In the genomic region with DNA sequence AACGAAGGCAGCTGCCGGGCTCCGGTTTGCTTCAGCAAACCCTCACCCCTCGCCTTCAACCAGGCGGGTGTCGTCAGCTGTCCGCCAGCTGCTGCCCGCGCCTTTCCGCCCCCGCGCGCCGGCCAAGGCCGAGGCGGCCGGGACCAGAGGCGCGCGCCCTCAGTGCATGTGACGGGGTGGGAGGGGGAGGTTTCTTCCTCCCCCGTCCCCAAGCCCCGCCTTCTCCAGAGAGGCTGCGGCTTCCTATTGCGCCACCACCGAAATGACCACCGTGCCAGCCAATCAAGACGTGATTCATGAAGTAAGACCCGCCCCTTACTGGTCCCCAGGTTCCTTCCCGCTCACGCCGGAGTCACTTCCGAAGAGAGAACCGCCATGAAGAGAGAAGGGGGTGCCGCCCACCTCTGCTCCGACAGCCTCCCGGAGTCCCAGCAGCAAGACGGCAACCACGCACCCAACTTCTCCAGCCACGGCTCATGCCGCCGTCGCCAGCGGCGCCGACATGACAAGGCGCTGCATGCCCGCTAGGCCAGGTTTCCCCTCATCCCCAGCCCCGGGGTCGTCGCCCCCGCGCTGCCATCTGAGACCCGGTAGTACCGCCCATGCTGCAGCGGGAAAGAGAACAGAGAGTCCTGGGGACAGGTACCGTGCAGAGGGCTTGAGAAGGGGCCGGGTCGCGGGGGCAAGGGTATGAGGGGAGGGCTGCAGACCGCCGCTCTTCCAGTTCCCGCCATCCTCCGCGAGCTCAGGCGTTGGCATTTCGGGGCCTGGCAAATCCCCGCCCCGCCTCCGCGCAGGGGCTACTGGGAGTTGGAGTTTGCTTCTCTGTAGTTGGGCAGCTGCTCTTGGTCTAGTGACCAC, we compare ENCODE assay signal across 1 cellular context.
TF ChIP-seq lines count a peak whose summit lies in the region.

A gene with protein sequence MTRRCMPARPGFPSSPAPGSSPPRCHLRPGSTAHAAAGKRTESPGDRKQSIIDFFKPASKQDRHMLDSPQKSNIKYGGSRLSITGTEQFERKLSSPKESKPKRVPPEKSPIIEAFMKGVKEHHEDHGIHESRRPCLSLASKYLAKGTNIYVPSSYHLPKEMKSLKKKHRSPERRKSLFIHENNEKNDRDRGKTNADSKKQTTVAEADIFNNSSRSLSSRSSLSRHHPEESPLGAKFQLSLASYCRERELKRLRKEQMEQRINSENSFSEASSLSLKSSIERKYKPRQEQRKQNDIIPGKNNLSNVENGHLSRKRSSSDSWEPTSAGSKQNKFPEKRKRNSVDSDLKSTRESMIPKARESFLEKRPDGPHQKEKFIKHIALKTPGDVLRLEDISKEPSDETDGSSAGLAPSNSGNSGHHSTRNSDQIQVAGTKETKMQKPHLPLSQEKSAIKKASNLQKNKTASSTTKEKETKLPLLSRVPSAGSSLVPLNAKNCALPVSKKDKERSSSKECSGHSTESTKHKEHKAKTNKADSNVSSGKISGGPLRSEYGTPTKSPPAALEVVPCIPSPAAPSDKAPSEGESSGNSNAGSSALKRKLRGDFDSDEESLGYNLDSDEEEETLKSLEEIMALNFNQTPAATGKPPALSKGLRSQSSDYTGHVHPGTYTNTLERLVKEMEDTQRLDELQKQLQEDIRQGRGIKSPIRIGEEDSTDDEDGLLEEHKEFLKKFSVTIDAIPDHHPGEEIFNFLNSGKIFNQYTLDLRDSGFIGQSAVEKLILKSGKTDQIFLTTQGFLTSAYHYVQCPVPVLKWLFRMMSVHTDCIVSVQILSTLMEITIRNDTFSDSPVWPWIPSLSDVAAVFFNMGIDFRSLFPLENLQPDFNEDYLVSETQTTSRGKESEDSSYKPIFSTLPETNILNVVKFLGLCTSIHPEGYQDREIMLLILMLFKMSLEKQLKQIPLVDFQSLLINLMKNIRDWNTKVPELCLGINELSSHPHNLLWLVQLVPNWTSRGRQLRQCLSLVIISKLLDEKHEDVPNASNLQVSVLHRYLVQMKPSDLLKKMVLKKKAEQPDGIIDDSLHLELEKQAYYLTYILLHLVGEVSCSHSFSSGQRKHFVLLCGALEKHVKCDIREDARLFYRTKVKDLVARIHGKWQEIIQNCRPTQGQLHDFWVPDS (plus strand): TSS at position 355 of the 861 bp plus-strand sequence. CDS start 148 bp downstream, at position 503.

TF ChIP-seq in HepG2, 621 proteins besides CTCF, POLR2A, EP300 and RAD21 (continued from another document and continues in another):
- TF ChIP-seq, protein P1, sequence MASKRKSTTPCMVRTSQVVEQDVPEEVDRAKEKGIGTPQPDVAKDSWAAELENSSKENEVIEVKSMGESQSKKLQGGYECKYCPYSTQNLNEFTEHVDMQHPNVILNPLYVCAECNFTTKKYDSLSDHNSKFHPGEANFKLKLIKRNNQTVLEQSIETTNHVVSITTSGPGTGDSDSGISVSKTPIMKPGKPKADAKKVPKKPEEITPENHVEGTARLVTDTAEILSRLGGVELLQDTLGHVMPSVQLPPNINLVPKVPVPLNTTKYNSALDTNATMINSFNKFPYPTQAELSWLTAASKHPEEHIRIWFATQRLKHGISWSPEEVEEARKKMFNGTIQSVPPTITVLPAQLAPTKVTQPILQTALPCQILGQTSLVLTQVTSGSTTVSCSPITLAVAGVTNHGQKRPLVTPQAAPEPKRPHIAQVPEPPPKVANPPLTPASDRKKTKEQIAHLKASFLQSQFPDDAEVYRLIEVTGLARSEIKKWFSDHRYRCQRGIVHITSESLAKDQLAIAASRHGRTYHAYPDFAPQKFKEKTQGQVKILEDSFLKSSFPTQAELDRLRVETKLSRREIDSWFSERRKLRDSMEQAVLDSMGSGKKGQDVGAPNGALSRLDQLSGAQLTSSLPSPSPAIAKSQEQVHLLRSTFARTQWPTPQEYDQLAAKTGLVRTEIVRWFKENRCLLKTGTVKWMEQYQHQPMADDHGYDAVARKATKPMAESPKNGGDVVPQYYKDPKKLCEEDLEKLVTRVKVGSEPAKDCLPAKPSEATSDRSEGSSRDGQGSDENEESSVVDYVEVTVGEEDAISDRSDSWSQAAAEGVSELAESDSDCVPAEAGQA (IDR thresholded peaks at IDR 0.05; ENCODE audit: low read depth) = 0 out of 2 replicates have a peak, but pooled peaks have one; percentile 37
- TF ChIP-seq, protein P1 (CRISPR knock-in tag; IDR thresholded peaks at IDR 0.05; ENCODE audit: borderline replicate concordance) = peak; percentile 89
- TF ChIP-seq ZNF430 (CRISPR knock-in tag; IDR thresholded peaks at IDR 0.05) (peak; percentile 97), ZNF543 (CRISPR knock-in tag; IDR thresholded peaks at IDR 0.05) (peak; percentile 43), TAF15 (IDR thresholded peaks at IDR 0.05; ENCODE audit: low read depth, low read length, poor library complexity, severe bottlenecking) (peak; percentile 69), ZNF263 (CRISPR knock-in tag; IDR thresholded peaks at IDR 0.05) (peak; percentile 29; the same call in 1 of the 2 replicates), IKZF4 (CRISPR knock-in tag; IDR thresholded peaks at IDR 0.05; ENCODE audit: borderline replicate concordance, low read depth, not compliant biosample characterization) (peak; percentile 73), ELF4 (CRISPR knock-in tag; IDR thresholded peaks at IDR 0.05; ENCODE audit: borderline replicate concordance) (no peak), GZF1 (CRISPR knock-in tag; IDR thresholded peaks at IDR 0.05) (no peak), NFE2L2 (IDR thresholded peaks at IDR 0.05; ENCODE audit: low read length) (no peak), POLR2AphosphoS5 (IDR thresholded peaks at IDR 0.05; ENCODE audit: low read depth, low read length) (peak; percentile 87), ZNF232 (CRISPR knock-in tag; IDR thresholded peaks at IDR 0.05; ENCODE audit: borderline replicate concordance) (peak; percentile 57; the same call in 1 of the 2 replicates), ZNF713 (CRISPR knock-in tag; IDR thresholded peaks at IDR 0.05) (no peak), ZNF878 (CRISPR knock-in tag; IDR thresholded peaks at IDR 0.05) (peak; percentile 67; the same call in 1 of the 2 replicates), ZNF547 (CRISPR knock-in tag; IDR thresholded peaks at IDR 0.05) (peak; percentile 85), ZNF660 (CRISPR knock-in tag; IDR thresholded peaks at IDR 0.05; ENCODE audit: borderline replicate concordance, low read depth) (no peak), STAT5B (CRISPR knock-in tag; IDR thresholded peaks at IDR 0.05) (no peak), ZSCAN25 (CRISPR knock-in tag; IDR thresholded peaks at IDR 0.05) (peak; percentile 72)
- TF ChIP-seq, protein P2, sequence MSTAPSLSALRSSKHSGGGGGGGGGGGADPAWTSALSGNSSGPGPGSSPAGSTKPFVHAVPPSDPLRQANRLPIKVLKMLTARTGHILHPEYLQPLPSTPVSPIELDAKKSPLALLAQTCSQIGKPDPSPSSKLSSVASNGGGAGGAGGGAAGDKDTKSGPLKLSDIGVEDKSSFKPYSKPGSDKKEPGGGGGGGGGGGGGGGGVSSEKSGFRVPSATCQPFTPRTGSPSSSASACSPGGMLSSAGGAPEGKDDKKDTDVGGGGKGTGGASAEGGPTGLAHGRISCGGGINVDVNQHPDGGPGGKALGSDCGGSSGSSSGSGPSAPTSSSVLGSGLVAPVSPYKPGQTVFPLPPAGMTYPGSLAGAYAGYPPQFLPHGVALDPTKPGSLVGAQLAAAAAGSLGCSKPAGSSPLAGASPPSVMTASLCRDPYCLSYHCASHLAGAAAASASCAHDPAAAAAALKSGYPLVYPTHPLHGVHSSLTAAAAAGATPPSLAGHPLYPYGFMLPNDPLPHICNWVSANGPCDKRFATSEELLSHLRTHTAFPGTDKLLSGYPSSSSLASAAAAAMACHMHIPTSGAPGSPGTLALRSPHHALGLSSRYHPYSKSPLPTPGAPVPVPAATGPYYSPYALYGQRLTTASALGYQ (CRISPR knock-in tag; IDR thresholded peaks at IDR 0.05) = peak; percentile 68; the same call in 1 of the 2 replicates
- TF ChIP-seq, protein P3, sequence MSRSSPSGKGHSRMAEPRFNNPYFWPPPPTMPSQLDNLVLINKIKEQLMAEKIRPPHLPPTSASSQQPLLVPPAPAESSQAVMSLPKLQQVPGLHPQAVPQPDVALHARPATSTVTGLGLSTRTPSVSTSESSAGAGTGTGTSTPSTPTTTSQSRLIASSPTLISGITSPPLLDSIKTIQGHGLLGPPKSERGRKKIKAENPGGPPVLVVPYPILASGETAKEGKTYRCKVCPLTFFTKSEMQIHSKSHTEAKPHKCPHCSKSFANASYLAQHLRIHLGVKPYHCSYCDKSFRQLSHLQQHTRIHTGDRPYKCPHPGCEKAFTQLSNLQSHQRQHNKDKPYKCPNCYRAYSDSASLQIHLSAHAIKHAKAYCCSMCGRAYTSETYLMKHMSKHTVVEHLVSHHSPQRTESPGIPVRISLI (CRISPR knock-in tag; IDR thresholded peaks at IDR 0.05; ENCODE audit: borderline replicate concordance) = no peak
- TF ChIP-seq, protein P4, sequence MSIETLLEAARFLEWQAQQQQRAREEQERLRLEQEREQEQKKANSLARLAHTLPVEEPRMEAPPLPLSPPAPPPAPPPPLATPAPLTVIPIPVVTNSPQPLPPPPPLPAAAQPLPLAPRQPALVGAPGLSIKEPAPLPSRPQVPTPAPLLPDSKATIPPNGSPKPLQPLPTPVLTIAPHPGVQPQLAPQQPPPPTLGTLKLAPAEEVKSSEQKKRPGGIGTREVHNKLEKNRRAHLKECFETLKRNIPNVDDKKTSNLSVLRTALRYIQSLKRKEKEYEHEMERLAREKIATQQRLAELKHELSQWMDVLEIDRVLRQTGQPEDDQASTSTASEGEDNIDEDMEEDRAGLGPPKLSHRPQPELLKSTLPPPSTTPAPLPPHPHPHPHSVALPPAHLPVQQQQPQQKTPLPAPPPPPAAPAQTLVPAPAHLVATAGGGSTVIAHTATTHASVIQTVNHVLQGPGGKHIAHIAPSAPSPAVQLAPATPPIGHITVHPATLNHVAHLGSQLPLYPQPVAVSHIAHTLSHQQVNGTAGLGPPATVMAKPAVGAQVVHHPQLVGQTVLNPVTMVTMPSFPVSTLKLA (IDR thresholded peaks at IDR 0.05) = peak; percentile 54; the same call in 1 of the 2 replicates
- TF ChIP-seq, protein P5, sequence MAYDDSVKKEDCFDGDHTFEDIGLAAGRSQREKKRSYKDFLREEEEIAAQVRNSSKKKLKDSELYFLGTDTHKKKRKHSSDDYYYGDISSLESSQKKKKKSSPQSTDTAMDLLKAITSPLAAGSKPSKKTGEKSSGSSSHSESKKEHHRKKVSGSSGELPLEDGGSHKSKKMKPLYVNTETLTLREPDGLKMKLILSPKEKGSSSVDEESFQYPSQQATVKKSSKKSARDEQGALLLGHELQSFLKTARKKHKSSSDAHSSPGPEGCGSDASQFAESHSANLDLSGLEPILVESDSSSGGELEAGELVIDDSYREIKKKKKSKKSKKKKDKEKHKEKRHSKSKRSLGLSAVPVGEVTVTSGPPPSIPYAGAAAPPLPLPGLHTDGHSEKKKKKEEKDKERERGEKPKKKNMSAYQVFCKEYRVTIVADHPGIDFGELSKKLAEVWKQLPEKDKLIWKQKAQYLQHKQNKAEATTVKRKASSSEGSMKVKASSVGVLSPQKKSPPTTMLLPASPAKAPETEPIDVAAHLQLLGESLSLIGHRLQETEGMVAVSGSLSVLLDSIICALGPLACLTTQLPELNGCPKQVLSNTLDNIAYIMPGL (CRISPR knock-in tag; IDR thresholded peaks at IDR 0.05; ENCODE audit: borderline replicate concordance in 1 of 2, low read depth in 1 of 2) = peak in 1 of 2 experiments; percentile 61; a peak in 2 of 4 replicates
- TF ChIP-seq, protein P6, sequence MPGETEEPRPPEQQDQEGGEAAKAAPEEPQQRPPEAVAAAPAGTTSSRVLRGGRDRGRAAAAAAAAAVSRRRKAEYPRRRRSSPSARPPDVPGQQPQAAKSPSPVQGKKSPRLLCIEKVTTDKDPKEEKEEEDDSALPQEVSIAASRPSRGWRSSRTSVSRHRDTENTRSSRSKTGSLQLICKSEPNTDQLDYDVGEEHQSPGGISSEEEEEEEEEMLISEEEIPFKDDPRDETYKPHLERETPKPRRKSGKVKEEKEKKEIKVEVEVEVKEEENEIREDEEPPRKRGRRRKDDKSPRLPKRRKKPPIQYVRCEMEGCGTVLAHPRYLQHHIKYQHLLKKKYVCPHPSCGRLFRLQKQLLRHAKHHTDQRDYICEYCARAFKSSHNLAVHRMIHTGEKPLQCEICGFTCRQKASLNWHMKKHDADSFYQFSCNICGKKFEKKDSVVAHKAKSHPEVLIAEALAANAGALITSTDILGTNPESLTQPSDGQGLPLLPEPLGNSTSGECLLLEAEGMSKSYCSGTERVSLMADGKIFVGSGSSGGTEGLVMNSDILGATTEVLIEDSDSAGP (CRISPR knock-in tag; IDR thresholded peaks at IDR 0.05; ENCODE audit: borderline replicate concordance) = peak; percentile 91; the same call in 1 of the 2 replicates
- TF ChIP-seq, protein P7, sequence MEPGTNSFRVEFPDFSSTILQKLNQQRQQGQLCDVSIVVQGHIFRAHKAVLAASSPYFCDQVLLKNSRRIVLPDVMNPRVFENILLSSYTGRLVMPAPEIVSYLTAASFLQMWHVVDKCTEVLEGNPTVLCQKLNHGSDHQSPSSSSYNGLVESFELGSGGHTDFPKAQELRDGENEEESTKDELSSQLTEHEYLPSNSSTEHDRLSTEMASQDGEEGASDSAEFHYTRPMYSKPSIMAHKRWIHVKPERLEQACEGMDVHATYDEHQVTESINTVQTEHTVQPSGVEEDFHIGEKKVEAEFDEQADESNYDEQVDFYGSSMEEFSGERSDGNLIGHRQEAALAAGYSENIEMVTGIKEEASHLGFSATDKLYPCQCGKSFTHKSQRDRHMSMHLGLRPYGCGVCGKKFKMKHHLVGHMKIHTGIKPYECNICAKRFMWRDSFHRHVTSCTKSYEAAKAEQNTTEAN (CRISPR knock-in tag; conservative IDR thresholded peaks at IDR 0.05) = peak; percentile 89
- TF ChIP-seq, protein P8, sequence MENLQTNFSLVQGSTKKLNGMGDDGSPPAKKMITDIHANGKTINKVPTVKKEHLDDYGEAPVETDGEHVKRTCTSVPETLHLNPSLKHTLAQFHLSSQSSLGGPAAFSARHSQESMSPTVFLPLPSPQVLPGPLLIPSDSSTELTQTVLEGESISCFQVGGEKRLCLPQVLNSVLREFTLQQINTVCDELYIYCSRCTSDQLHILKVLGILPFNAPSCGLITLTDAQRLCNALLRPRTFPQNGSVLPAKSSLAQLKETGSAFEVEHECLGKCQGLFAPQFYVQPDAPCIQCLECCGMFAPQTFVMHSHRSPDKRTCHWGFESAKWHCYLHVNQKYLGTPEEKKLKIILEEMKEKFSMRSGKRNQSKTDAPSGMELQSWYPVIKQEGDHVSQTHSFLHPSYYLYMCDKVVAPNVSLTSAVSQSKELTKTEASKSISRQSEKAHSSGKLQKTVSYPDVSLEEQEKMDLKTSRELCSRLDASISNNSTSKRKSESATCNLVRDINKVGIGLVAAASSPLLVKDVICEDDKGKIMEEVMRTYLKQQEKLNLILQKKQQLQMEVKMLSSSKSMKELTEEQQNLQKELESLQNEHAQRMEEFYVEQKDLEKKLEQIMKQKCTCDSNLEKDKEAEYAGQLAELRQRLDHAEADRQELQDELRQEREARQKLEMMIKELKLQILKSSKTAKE (CRISPR knock-in tag; IDR thresholded peaks at IDR 0.05; ENCODE audit: borderline replicate concordance) = peak; percentile 62; the same call in 1 of the 2 replicates
